ENCODE assay signal across 1 cellular context in the genomic region with DNA sequence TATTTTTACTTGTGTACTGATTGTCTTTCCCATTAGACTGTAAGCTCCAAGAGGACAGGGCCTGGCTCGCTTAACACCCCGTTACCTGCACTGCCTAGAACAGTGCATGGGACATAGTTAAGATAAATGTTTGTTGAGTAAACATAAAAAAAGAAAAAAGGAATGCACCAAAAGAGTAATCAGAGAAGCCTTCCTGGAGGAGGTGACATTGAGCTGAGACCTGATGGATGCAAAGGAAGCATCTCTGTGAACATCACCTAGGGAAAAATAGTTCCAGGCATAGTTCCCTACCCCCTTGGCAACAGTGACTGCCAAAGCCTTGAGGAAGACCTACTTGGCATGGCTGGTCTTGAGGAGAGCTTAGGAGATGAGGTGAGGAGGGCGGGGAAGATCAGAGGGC.
TF ChIP-seq lines count a peak whose summit lies in the region.

No MANE protein-coding gene starts in this region.

TF ChIP-seq in HCT116, 20 proteins besides CTCF, POLR2A, EP300 and RAD21:
- no peak for TF ChIP-seq CEBPB (IDR thresholded peaks at IDR 0.05; ENCODE audit: low read depth)
- TF ChIP-seq ZFX (IDR thresholded peaks at IDR 0.05), result no peak
- no peak for TF ChIP-seq EZH2 (IDR thresholded peaks at IDR 0.05)
- no peak for TF ChIP-seq POLR2AphosphoS5 (IDR thresholded peaks at IDR 0.05; ENCODE audit: low read depth, low read length)
- TF ChIP-seq CBX3 (IDR thresholded peaks at IDR 0.05; ENCODE audit: low read depth), result no peak
- no peak for TF ChIP-seq TCF7L2 (IDR thresholded peaks at IDR 0.05; ENCODE audit: borderline replicate concordance, extremely low read depth, insufficient read depth, insufficient read length)
- no peak for TF ChIP-seq EGR1 (IDR thresholded peaks at IDR 0.05; ENCODE audit: low read depth)
- TF ChIP-seq SIN3A (IDR thresholded peaks at IDR 0.05; ENCODE audit: low read depth), result no peak
- TF ChIP-seq, protein P1, sequence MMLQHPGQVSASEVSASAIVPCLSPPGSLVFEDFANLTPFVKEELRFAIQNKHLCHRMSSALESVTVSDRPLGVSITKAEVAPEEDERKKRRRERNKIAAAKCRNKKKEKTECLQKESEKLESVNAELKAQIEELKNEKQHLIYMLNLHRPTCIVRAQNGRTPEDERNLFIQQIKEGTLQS (IDR thresholded peaks at IDR 0.05), result no peak
- TF ChIP-seq SP1 (IDR thresholded peaks at IDR 0.05; ENCODE audit: low read depth), result no peak
- no peak for TF ChIP-seq ZNF274 (IDR thresholded peaks at IDR 0.05; ENCODE audit: low read depth, low read length)
